Comparison of ENCODE assay signal across 1 cellular context in the genomic region with DNA sequence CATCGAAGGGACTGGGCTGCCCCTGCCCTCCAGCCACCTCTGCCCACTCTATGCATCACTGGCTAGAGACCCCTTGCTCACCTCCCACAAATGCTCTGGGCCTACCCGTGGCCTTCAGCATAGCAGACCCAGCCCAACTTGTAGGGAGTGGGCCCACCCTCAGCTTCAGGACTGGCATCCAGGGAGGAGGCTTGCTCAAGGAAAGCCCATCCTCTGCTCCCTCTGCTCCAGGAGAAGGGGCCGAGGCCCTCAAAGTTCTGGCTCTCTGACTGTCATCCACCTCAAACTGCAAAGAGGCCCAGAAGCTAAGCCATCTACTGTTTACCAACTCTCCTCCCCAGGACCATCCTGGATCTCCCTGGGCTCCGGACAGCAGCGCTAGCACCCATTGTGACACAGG.
TF ChIP-seq lines count a peak whose summit lies in the region.

No MANE protein-coding gene starts in this region.

TF ChIP-seq in SK-N-SH treated with all-trans-retinoic acid at 6 μM for 48 hours, 23 proteins besides CTCF, POLR2A, EP300 and RAD21 (continued from another document):
- TF ChIP-seq, protein P1, sequence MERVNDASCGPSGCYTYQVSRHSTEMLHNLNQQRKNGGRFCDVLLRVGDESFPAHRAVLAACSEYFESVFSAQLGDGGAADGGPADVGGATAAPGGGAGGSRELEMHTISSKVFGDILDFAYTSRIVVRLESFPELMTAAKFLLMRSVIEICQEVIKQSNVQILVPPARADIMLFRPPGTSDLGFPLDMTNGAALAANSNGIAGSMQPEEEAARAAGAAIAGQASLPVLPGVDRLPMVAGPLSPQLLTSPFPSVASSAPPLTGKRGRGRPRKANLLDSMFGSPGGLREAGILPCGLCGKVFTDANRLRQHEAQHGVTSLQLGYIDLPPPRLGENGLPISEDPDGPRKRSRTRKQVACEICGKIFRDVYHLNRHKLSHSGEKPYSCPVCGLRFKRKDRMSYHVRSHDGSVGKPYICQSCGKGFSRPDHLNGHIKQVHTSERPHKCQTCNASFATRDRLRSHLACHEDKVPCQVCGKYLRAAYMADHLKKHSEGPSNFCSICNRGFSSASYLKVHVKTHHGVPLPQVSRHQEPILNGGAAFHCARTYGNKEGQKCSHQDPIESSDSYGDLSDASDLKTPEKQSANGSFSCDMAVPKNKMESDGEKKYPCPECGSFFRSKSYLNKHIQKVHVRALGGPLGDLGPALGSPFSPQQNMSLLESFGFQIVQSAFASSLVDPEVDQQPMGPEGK (CRISPR knock-in tag; IDR thresholded peaks at IDR 0.05; ENCODE audit: borderline replicate concordance): no peak
- no peak for TF ChIP-seq OSR1 (CRISPR knock-in tag; IDR thresholded peaks at IDR 0.05)
- TF ChIP-seq, protein P2, sequence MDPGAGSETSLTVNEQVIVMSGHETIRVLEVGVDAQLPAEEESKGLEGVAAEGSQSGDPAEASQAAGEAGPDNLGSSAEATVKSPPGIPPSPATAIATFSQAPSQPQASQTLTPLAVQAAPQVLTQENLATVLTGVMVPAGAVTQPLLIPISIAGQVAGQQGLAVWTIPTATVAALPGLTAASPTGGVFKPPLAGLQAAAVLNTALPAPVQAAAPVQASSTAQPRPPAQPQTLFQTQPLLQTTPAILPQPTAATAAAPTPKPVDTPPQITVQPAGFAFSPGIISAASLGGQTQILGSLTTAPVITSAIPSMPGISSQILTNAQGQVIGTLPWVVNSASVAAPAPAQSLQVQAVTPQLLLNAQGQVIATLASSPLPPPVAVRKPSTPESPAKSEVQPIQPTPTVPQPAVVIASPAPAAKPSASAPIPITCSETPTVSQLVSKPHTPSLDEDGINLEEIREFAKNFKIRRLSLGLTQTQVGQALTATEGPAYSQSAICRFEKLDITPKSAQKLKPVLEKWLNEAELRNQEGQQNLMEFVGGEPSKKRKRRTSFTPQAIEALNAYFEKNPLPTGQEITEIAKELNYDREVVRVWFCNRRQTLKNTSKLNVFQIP (CRISPR knock-in tag; IDR thresholded peaks at IDR 0.05; ENCODE audit: borderline replicate concordance, low read depth): no peak
- no peak for TF ChIP-seq TCF4 (CRISPR knock-in tag; IDR thresholded peaks at IDR 0.05; ENCODE audit: borderline replicate concordance)
- TF ChIP-seq TOX (CRISPR knock-in tag; IDR thresholded peaks at IDR 0.05; ENCODE audit: borderline replicate concordance): no peak
- TF ChIP-seq, protein P3, sequence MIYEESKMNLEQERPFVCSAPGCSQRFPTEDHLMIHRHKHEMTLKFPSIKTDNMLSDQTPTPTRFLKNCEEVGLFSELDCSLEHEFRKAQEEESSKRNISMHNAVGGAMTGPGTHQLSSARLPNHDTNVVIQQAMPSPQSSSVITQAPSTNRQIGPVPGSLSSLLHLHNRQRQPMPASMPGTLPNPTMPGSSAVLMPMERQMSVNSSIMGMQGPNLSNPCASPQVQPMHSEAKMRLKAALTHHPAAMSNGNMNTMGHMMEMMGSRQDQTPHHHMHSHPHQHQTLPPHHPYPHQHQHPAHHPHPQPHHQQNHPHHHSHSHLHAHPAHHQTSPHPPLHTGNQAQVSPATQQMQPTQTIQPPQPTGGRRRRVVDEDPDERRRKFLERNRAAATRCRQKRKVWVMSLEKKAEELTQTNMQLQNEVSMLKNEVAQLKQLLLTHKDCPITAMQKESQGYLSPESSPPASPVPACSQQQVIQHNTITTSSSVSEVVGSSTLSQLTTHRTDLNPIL (CRISPR knock-in tag; IDR thresholded peaks at IDR 0.05; ENCODE audit: low read depth): no peak
- TF ChIP-seq ZFP3 (CRISPR knock-in tag; IDR thresholded peaks at IDR 0.05): no peak
- no peak for TF ChIP-seq CSDC2 (CRISPR knock-in tag; IDR thresholded peaks at IDR 0.05)
- no peak for TF ChIP-seq GLIS3 (CRISPR knock-in tag; IDR thresholded peaks at IDR 0.05)
- no peak for TF ChIP-seq ZNF70 (CRISPR knock-in tag; IDR thresholded peaks at IDR 0.05)
- no peak for TF ChIP-seq ZC3H10 (CRISPR knock-in tag; IDR thresholded peaks at IDR 0.05)
- no peak for TF ChIP-seq SNAI2 (CRISPR knock-in tag; IDR thresholded peaks at IDR 0.05)
- TF ChIP-seq, protein P4, sequence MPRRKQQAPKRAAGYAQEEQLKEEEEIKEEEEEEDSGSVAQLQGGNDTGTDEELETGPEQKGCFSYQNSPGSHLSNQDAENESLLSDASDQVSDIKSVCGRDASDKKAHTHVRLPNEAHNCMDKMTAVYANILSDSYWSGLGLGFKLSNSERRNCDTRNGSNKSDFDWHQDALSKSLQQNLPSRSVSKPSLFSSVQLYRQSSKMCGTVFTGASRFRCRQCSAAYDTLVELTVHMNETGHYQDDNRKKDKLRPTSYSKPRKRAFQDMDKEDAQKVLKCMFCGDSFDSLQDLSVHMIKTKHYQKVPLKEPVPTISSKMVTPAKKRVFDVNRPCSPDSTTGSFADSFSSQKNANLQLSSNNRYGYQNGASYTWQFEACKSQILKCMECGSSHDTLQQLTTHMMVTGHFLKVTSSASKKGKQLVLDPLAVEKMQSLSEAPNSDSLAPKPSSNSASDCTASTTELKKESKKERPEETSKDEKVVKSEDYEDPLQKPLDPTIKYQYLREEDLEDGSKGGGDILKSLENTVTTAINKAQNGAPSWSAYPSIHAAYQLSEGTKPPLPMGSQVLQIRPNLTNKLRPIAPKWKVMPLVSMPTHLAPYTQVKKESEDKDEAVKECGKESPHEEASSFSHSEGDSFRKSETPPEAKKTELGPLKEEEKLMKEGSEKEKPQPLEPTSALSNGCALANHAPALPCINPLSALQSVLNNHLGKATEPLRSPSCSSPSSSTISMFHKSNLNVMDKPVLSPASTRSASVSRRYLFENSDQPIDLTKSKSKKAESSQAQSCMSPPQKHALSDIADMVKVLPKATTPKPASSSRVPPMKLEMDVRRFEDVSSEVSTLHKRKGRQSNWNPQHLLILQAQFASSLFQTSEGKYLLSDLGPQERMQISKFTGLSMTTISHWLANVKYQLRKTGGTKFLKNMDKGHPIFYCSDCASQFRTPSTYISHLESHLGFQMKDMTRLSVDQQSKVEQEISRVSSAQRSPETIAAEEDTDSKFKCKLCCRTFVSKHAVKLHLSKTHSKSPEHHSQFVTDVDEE (CRISPR knock-in tag; IDR thresholded peaks at IDR 0.05): no peak
- no peak for TF ChIP-seq ZFP30 (CRISPR knock-in tag; IDR thresholded peaks at IDR 0.05)
